6 cellular contexts compared by ENCODE assay signal in the genomic region with DNA sequence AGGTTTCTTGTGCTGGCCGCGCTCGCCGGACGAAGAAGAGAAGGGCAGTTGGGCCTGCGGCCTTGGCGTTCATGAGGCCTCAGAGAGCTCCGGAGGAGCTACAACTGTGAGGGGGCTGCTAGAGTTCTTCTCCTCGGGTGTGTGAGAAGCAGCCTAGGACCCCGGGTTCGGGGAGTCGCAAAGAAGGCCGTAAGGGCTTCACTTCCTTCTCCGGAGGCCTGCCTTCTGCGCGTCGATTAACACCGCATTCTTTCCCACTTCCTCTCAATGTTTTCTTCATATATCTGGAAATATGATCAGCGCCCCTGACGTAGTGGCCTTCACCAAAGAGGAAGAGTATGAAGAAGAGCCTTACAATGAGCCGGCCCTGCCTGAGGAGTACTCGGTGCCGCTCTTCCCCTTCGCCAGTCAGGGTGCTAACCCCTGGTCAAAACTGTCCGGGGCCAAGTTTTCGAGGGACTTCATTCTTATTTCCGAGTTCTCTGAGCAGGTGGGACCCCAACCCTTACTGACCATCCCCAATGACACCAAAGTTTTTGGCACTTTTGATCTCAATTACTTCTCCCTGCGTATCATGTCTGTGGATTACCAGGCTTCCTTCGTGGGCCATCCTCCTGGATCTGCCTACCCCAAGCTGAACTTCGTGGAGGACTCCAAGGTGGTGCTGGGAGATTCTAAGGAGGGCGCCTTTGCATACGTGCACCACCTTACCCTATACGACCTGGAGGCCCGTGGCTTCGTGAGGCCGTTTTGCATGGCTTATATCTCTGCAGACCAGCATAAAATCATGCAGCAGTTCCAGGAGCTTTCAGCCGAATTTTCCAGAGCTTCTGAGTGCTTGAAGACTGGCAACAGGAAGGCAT.
DNase-seq lines count a peak whose midpoint lies in the region; ATAC-seq and TF ChIP-seq lines count a peak whose summit lies in the region.

No MANE protein-coding gene starts in this region.

- H3K4me1 ChIP-seq in iPS DF 6.9 (ENCODE audit: control insufficient read depth, insufficient read depth, low read length), result 0 out of 2 replicates have a peak, but pooled peaks cover 2% of the 10 kb centered on the region

- DNase-seq in T-helper 22 cell (ENCODE audit: low read depth) (peak; percentile 18), iPS DF 6.9 (ENCODE audit: low read depth, low spot score) (no peak), hippocampal formation (lab: John Stamatoyannopoulos, UW) (no peak), GM13976 (ENCODE audit: low spot score) (no peak)

- in situ Hi-C loops in GM13976 (cut with MboI; ENCODE audit: low sequenced_read_pairs, unreplicated experiment), result no loop called here

- peak overlapping the region; percentile 71 for H3K4me3 ChIP-seq in iPS DF 6.9 (ENCODE audit: low read length)

- H3K9me3 ChIP-seq in iPS DF 6.9 (ENCODE audit: control insufficient read depth, insufficient read depth, low read length), result no peaks in the 10 kb centered on the region

- peaks cover 5% of the 10 kb centered on the region; the same call in 1 of the 2 replicates for H3K36me3 ChIP-seq in iPS DF 6.9 (ENCODE audit: control insufficient read depth, insufficient read depth, low read length)

- ATAC-seq in GM21723 (IDR thresholded peaks at IDR 0.05; ENCODE audit: unreplicated experiment) (peak; percentile 16), GM18511 (IDR thresholded peaks at IDR 0.05; ENCODE audit: unreplicated experiment) (no peak)

- no peaks in the 10 kb centered on the region for H3K27me3 ChIP-seq in iPS DF 6.9 (ENCODE audit: control insufficient read depth, insufficient read depth, low read length)

- no peak for TF ChIP-seq CTCF in GM13976 (IDR thresholded peaks at IDR 0.05; ENCODE audit: borderline replicate concordance, control extremely low read depth, extremely low read depth, insufficient read depth, missing control alignments)

- no peak overlapping the region for H3K27ac ChIP-seq in iPS DF 6.9 (ENCODE audit: low read length)

- no CpG with 5 or more reads among the region's 37 CpGs for WGBS in iPS DF 6.9 (ENCODE audit: insufficient coverage, insufficient read length)
